In the genomic region with DNA sequence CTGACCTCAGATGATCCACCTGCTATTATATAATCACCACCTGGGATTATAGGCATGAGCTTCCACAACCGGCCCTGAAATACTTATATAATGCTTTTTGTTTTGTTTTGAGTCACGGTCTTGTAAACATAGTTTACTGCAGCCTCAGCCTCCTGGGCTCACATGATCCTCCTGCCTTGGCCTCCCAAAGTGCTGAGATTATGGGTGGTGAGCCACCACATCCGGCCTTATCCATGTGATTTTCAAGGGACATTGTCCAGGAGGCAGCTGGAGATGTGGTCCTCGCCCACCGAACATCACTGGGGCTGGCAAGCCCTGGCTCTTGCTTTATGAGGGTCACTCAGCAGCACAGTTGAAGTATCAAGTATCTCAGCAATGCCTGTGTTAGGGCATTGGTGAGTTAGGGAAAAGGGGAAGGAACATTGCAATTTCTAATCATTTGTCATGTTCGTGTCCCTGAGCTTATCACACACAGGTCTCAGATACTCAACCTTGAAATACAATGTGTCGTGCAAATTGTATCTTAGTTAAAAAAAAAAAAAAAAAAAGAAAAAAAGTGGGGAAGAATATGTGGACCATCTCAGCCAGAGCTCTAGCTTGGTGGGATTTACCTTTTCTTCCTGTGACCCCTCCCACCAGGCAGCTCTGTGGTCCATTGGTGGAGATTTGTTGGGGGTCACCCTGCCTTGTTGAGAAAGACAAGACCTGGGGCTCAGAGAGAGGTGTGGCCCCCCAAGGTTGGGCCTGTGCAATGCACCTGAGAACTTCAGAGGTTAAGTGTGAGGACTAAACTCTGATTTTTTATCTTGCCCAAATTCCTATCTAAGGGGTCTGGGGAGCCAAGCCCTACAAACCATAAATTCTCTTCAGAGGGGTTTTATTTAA, we compare ENCODE assay signal across 1 cellular context.
TF ChIP-seq lines count a peak whose summit lies in the region.

No MANE protein-coding gene starts in this region.

TF ChIP-seq in K562, 482 proteins besides CTCF, POLR2A, EP300 and RAD21 (continued from another document and continues in another):
- TF ChIP-seq, protein P1, sequence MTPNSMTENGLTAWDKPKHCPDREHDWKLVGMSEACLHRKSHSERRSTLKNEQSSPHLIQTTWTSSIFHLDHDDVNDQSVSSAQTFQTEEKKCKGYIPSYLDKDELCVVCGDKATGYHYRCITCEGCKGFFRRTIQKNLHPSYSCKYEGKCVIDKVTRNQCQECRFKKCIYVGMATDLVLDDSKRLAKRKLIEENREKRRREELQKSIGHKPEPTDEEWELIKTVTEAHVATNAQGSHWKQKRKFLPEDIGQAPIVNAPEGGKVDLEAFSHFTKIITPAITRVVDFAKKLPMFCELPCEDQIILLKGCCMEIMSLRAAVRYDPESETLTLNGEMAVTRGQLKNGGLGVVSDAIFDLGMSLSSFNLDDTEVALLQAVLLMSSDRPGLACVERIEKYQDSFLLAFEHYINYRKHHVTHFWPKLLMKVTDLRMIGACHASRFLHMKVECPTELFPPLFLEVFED (CRISPR knock-in tag; conservative IDR thresholded peaks at IDR 0.05): 0 out of 2 replicates have a peak, but pooled peaks have one; percentile 14
- TF ChIP-seq ZBTB1 (CRISPR knock-in tag; IDR thresholded peaks at IDR 0.05; ENCODE audit: borderline replicate concordance, low read depth) (0 out of 2 replicates have a peak, but pooled peaks have one; percentile 19), SMAD1 (IDR thresholded peaks at IDR 0.05; ENCODE audit: low read depth, low read length, partially characterized antibody) (no peak), RNF219 (CRISPR knock-in tag; IDR thresholded peaks at IDR 0.05) (no peak), CREB5 (CRISPR knock-in tag; IDR thresholded peaks at IDR 0.05) (no peak), ZNF239 (CRISPR knock-in tag; IDR thresholded peaks at IDR 0.05) (no peak), FOXK2 (conservative IDR thresholded peaks at IDR 0.05 in 1 of 2, IDR thresholded peaks at IDR 0.05 in 1 of 2; ENCODE audit: low read depth in 2 of 2) (no peak), GTF2A2 (tag; IDR thresholded peaks at IDR 0.05) (no peak), ZNF830 (CRISPR knock-in tag; IDR thresholded peaks at IDR 0.05) (peak; percentile 15; the same call in 1 of the 2 replicates), U2AF2 (optimal IDR thresholded peaks at IDR 0.05; ENCODE audit: low read depth, low read length) (no peak), SRF (CRISPR knock-in tag; IDR thresholded peaks at IDR 0.05) (no peak), DIDO1 (tag; IDR thresholded peaks at IDR 0.05; ENCODE audit: low read depth) (no peak), FOXK1 (CRISPR knock-in tag; IDR thresholded peaks at IDR 0.05; ENCODE audit: borderline replicate concordance) (no peak), HIVEP1 (CRISPR knock-in tag; IDR thresholded peaks at IDR 0.05) (no peak), PHB (CRISPR knock-in tag; IDR thresholded peaks at IDR 0.05) (no peak), FIP1L1 (IDR thresholded peaks at IDR 0.05; ENCODE audit: low read depth, low read length, poor library complexity, severe bottlenecking) (no peak), ZNF518B (CRISPR knock-in tag; IDR thresholded peaks at IDR 0.05) (no peak), ESRRA (IDR thresholded peaks at IDR 0.05; ENCODE audit: borderline replicate concordance, low read depth) (no peak), NFXL1 (CRISPR knock-in tag; IDR thresholded peaks at IDR 0.05) (no peak), PTTG1 (tag; IDR thresholded peaks at IDR 0.05; ENCODE audit: low read depth) (no peak), PBX2 (CRISPR knock-in tag; IDR thresholded peaks at IDR 0.05; ENCODE audit: low read depth) (no peak), PBX2 (tag; conservative IDR thresholded peaks at IDR 0.05; ENCODE audit: low read depth) (peak; percentile 45; the same call in 1 of the 2 replicates), ID3 (CRISPR knock-in tag; IDR thresholded peaks at IDR 0.05) (no peak), ID3 (tag; IDR thresholded peaks at IDR 0.05) (peak; percentile 49; the same call in 1 of the 2 replicates), KLF13 (tag; IDR thresholded peaks at IDR 0.05; ENCODE audit: borderline replicate concordance, low read depth) (no peak), LCOR (CRISPR knock-in tag; IDR thresholded peaks at IDR 0.05) (no peak), ZNF584 (CRISPR knock-in tag; IDR thresholded peaks at IDR 0.05; ENCODE audit: low read depth) (no peak), NFYB (IDR thresholded peaks at IDR 0.05; ENCODE audit: extremely low read depth, insufficient read length) (no peak), MAFF (IDR thresholded peaks at IDR 0.05; ENCODE audit: low read length) (no peak; the same call in 1 of the 2 replicates)
- TF ChIP-seq, protein P2, sequence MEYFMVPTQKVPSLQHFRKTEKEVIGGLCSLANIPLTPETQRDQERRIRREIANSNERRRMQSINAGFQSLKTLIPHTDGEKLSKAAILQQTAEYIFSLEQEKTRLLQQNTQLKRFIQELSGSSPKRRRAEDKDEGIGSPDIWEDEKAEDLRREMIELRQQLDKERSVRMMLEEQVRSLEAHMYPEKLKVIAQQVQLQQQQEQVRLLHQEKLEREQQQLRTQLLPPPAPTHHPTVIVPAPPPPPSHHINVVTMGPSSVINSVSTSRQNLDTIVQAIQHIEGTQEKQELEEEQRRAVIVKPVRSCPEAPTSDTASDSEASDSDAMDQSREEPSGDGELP (CRISPR knock-in tag; IDR thresholded peaks at IDR 0.05; ENCODE audit: borderline replicate concordance): no peak; the same call in 1 of the 2 replicates
- TF ChIP-seq, protein P3, sequence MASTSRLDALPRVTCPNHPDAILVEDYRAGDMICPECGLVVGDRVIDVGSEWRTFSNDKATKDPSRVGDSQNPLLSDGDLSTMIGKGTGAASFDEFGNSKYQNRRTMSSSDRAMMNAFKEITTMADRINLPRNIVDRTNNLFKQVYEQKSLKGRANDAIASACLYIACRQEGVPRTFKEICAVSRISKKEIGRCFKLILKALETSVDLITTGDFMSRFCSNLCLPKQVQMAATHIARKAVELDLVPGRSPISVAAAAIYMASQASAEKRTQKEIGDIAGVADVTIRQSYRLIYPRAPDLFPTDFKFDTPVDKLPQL (IDR thresholded peaks at IDR 0.05; ENCODE audit: extremely low read depth, insufficient read length): no peak
- TF ChIP-seq, protein P4, sequence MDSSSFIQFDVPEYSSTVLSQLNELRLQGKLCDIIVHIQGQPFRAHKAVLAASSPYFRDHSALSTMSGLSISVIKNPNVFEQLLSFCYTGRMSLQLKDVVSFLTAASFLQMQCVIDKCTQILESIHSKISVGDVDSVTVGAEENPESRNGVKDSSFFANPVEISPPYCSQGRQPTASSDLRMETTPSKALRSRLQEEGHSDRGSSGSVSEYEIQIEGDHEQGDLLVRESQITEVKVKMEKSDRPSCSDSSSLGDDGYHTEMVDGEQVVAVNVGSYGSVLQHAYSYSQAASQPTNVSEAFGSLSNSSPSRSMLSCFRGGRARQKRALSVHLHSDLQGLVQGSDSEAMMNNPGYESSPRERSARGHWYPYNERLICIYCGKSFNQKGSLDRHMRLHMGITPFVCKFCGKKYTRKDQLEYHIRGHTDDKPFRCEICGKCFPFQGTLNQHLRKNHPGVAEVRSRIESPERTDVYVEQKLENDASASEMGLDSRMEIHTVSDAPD (CRISPR knock-in tag; IDR thresholded peaks at IDR 0.05): no peak
- TF ChIP-seq, protein P5, sequence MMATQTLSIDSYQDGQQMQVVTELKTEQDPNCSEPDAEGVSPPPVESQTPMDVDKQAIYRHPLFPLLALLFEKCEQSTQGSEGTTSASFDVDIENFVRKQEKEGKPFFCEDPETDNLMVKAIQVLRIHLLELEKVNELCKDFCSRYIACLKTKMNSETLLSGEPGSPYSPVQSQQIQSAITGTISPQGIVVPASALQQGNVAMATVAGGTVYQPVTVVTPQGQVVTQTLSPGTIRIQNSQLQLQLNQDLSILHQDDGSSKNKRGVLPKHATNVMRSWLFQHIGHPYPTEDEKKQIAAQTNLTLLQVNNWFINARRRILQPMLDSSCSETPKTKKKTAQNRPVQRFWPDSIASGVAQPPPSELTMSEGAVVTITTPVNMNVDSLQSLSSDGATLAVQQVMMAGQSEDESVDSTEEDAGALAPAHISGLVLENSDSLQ (IDR thresholded peaks at IDR 0.05): no peak
- TF ChIP-seq, protein P6, sequence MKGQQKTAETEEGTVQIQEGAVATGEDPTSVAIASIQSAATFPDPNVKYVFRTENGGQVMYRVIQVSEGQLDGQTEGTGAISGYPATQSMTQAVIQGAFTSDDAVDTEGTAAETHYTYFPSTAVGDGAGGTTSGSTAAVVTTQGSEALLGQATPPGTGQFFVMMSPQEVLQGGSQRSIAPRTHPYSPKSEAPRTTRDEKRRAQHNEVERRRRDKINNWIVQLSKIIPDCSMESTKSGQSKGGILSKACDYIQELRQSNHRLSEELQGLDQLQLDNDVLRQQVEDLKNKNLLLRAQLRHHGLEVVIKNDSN (CRISPR knock-in tag; IDR thresholded peaks at IDR 0.05): no peak
- TF ChIP-seq, protein P7, sequence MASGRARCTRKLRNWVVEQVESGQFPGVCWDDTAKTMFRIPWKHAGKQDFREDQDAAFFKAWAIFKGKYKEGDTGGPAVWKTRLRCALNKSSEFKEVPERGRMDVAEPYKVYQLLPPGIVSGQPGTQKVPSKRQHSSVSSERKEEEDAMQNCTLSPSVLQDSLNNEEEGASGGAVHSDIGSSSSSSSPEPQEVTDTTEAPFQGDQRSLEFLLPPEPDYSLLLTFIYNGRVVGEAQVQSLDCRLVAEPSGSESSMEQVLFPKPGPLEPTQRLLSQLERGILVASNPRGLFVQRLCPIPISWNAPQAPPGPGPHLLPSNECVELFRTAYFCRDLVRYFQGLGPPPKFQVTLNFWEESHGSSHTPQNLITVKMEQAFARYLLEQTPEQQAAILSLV (tag; IDR thresholded peaks at IDR 0.05): peak; percentile 26; the same call in 1 of the 2 replicates
